Comparison of ENCODE assay signal across 8 cellular contexts in the genomic region with DNA sequence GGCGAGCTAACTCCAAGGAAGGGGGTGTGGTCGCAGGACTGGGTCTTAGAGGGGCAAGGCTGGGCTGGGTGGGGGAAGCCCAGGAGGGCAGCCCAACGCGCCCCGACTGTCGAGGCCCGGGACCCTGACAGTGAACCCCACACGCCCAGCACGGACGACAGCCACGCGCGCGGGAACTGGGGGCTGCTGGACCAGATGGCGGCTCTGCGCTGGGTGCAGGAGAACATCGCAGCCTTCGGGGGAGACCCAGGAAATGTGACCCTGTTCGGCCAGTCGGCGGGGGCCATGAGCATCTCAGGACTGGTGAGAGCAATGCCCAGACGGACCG. TPM values are rescaled to one million over a fixed set of nuclear protein-coding genes. Genes with fewer than 3 reads are reported as not detected.
DNase-seq lines count a peak whose midpoint lies in the region; ATAC-seq and TF ChIP-seq lines count a peak whose summit lies in the region.

No MANE protein-coding gene starts in this region.

- intact Hi-C loops in Caco-2 (cut with micrococcal nuclease; ENCODE audit: unreplicated experiment) (no loop called here), esophagus muscularis mucosa (cut with DNase I) (no loop called here)

- no peak for TF ChIP-seq CTCF in Caco-2 (IDR thresholded peaks at IDR 0.05; ENCODE audit: insufficient read depth in 1 of 2, low read depth in 1 of 2, low read length in 1 of 2, severe bottlenecking in 1 of 2, unreplicated experiment in 1 of 2)
- TF ChIP-seq CTCF in esophagus muscularis mucosa (IDR thresholded peaks at IDR 0.05), result no peak
- TF ChIP-seq CTCF in endothelial cell (IDR thresholded peaks at IDR 0.05; ENCODE audit: unreplicated experiment), result no peak

- H3K36me3 Mint-ChIP-seq in Caco-2 (ENCODE audit: insufficient read depth, unreplicated experiment), result no peaks in the 10 kb centered on the region
- H3K36me3 Mint-ChIP-seq in endothelial cell (ENCODE audit: low read depth, unreplicated experiment), result peaks cover 9% of the 10 kb centered on the region

- H3K9ac ChIP-seq in SK-N-MC (ENCODE audit: insufficient read length), result no peak overlapping the region
- no peak overlapping the region for H3K9ac ChIP-seq in rectal smooth muscle tissue (ENCODE audit: low read length)

- H3K36me3 ChIP-seq in Caco-2 (ENCODE audit: control insufficient read depth, insufficient read depth, low read length) (no peaks in the 10 kb centered on the region), SK-N-MC (ENCODE audit: insufficient read depth, low read length) (no peaks in the 10 kb centered on the region), esophagus muscularis mucosa (peaks cover 0 to 6% (median 0%) of the 10 kb centered on the region in 4 donors), rectal smooth muscle tissue (ENCODE audit: control insufficient read depth, insufficient read depth, low read length) (no peaks in the 10 kb centered on the region)

- no peak for DNase-seq in Caco-2
- no peak for DNase-seq in SK-N-MC (ENCODE audit: low read depth, low spot score)
- DNase-seq in esophagus muscularis mucosa (ENCODE audit: extremely low spot score), result no peak
- no peak for DNase-seq in endothelial cell (ENCODE audit: low spot score)
- DNase-seq in NCI-H1930 (lab: John Stamatoyannopoulos, UW), result no peak

- peak overlapping the region; percentile 26 for H3K4me3 ChIP-seq in Caco-2 (ENCODE audit: low read depth, low read length)
- H3K4me3 ChIP-seq in SK-N-MC, result peak overlapping the region; percentile 40; the same call in 1 of the 2 replicates
- peak overlapping the region; percentile 57 to 70 (median 61) for H3K4me3 ChIP-seq in esophagus muscularis mucosa
- peak overlapping the region; percentile 37 for H3K4me3 ChIP-seq in rectal smooth muscle tissue (ENCODE audit: low read length)

- H3K4me1 ChIP-seq in Caco-2 (peaks cover 10% of the 10 kb centered on the region; the same call in 1 of the 2 replicates), esophagus muscularis mucosa (peaks cover 29 to 40% (median 37%) of the 10 kb centered on the region in 4 donors), rectal smooth muscle tissue (ENCODE audit: control insufficient read depth, insufficient read depth, low read length) (no peaks in the 10 kb centered on the region)

- CTCF ChIA-PET in Caco-2 (lab: Charles Lee), result interaction anchor here (0.5 kb wide), 1 partner anchor 40 kb away, joined by 3 read pairs; no protein-coding TSS in a partner anchor

- no TSS peak for BruUV-seq in Caco-2 (replicated peaks; lab: Mats Ljungman, UMichigan)

- no peaks in the 10 kb centered on the region for H3K27me3 ChIP-seq in Caco-2 (replicated peaks; ENCODE audit: control insufficient read depth, insufficient read depth, low read length)
- peaks cover 0 to 4% (median 0%) of the 10 kb centered on the region in 4 donors for H3K27me3 ChIP-seq in esophagus muscularis mucosa
- H3K27me3 ChIP-seq in rectal smooth muscle tissue (ENCODE audit: control insufficient read depth, insufficient read depth, low read length), result peaks cover 2% of the 10 kb centered on the region

- H3K9me3 ChIP-seq in Caco-2, result no peaks in the 10 kb centered on the region
- no peaks in the 10 kb centered on the region for H3K9me3 ChIP-seq in SK-N-MC (ENCODE audit: low read depth, low read length)
- no peaks in the 10 kb centered on the region for H3K9me3 ChIP-seq in esophagus muscularis mucosa

- H3K4me3 Mint-ChIP-seq in Caco-2 (ENCODE audit: unreplicated experiment) (peak overlapping the region; percentile 58), endothelial cell (ENCODE audit: unreplicated experiment) (no peak overlapping the region)

- H3K27ac Mint-ChIP-seq in Caco-2 (ENCODE audit: unreplicated experiment), result no peak overlapping the region
- no peak overlapping the region for H3K27ac Mint-ChIP-seq in endothelial cell (ENCODE audit: unreplicated experiment)

- H3K27ac ChIP-seq in SK-N-MC (no peak overlapping the region), esophagus muscularis mucosa (replicated peaks in 1 of 4) (peak overlapping the region in 2 of 4 donors; percentile 64 to 71), rectal smooth muscle tissue (ENCODE audit: low read depth, low read length) (no peak overlapping the region)

- TF ChIP-seq POLR2A in esophagus muscularis mucosa (IDR thresholded peaks at IDR 0.05; ENCODE audit: low read depth), result no peak

- POLR2A ChIA-PET in Caco-2 (lab: Charles Lee), result no interaction called here

- 33% methylated on average over 13 of the region's 23 CpGs for WGBS in esophagus muscularis mucosa

- no peaks in the 10 kb centered on the region for H3K4me1 Mint-ChIP-seq in Caco-2 (ENCODE audit: low read depth, unreplicated experiment)
- peaks cover 7% of the 10 kb centered on the region for H3K4me1 Mint-ChIP-seq in endothelial cell (ENCODE audit: unreplicated experiment)

- H3K9me3 Mint-ChIP-seq in Caco-2 (ENCODE audit: unreplicated experiment) (no peaks in the 10 kb centered on the region), endothelial cell (ENCODE audit: unreplicated experiment) (no peaks in the 10 kb centered on the region)

- H3K27me3 Mint-ChIP-seq in Caco-2 (ENCODE audit: insufficient read depth, unreplicated experiment), result peaks cover 6% of the 10 kb centered on the region
- H3K27me3 Mint-ChIP-seq in endothelial cell (ENCODE audit: unreplicated experiment), result peaks cover 28% of the 10 kb centered on the region

- no peak for TF ChIP-seq EP300 in esophagus muscularis mucosa (IDR thresholded peaks at IDR 0.05)

- no peak for ATAC-seq in GM21723 (IDR thresholded peaks at IDR 0.05; ENCODE audit: unreplicated experiment)
- ATAC-seq in HG02970 (IDR thresholded peaks at IDR 0.05; ENCODE audit: low FRiP score, unreplicated experiment), result no peak

RNA-seq across cellular contexts. Expression of a gene that starts 12.7 kb away (rescaled TPM):
- total RNA-seq in Caco-2 (2022) (not detected in 2 replicates), esophagus muscularis mucosa (1 to 10 TPM; 2.7 to 4.0 (median 3.3) TPM), endothelial cell (ENCODE audit: unreplicated experiment) (1.1 TPM)

RNA-seq across cellular contexts. Expression of a gene that starts 27.8 kb away (rescaled TPM):
- total RNA-seq in Caco-2 (2022) (102 and 108 TPM in 2 replicates), esophagus muscularis mucosa (10 to 100 TPM; 20.6 to 39.8 (median 30.6) TPM), endothelial cell (ENCODE audit: unreplicated experiment) (65.8 TPM)

RNA-seq across cellular contexts. Expression of a gene that starts 40.1 kb away (rescaled TPM):
- total RNA-seq in Caco-2 (2022), result 0.79 and 0.95 TPM in 2 replicates
- total RNA-seq in esophagus muscularis mucosa, result under 1 TPM in 3 of 4 donors, not detected in 1; 0.23 to 0.42 (median 0.33) TPM
- 2.5 TPM for total RNA-seq in endothelial cell (ENCODE audit: unreplicated experiment)
